Comparison of ENCODE assay signal across 8 cellular contexts in genomic region chr3:184360834-184361531, GRCh38. TPM values are rescaled to one million over a fixed set of nuclear protein-coding genes. Genes with fewer than 3 reads are reported as not detected.
DNase-seq lines count a peak whose midpoint lies in the region; ATAC-seq and TF ChIP-seq lines count a peak whose summit lies in the region.

No MANE protein-coding gene starts in this region.

- H3K27ac Mint-ChIP-seq in T-helper 17 cell: no peak overlapping the region

- no peaks in the 10 kb centered on the region for H3K36me3 Mint-ChIP-seq in T-helper 17 cell (ENCODE audit: low read depth)

- H3K4me1 ChIP-seq in left ventricle myocardium inferior: peaks cover 47% of the 10 kb centered on the region

- H3K4me1 Mint-ChIP-seq in T-helper 17 cell: peaks cover 31% of the 10 kb centered on the region

- no peak for DNase-seq in AG10803 (ENCODE audit: low read depth)
- no peak for DNase-seq in T-helper 17 cell
- no peak for DNase-seq in left ventricle myocardium inferior
- no peak for DNase-seq in glomerular visceral epithelial cell (ENCODE audit: extremely low spot score)

- H3K4me3 ChIP-seq in AG10803 (ENCODE audit: low read length): peak overlapping the region; percentile 78
- H3K4me3 ChIP-seq in left ventricle myocardium inferior: peak overlapping the region; percentile 97
- peak overlapping the region; percentile 63 to 91 (median 81) for H3K4me3 ChIP-seq in skin epidermis

- intact Hi-C loops in left ventricle myocardium inferior (cut with micrococcal nuclease): no loop called here

- no peaks in the 10 kb centered on the region for H3K27me3 Mint-ChIP-seq in T-helper 17 cell

- peak overlapping the region; percentile 90 for H3K4me3 Mint-ChIP-seq in T-helper 17 cell

- H3K36me3 ChIP-seq in left ventricle myocardium inferior: peaks cover 15% of the 10 kb centered on the region

- no peaks in the 10 kb centered on the region for H3K9me3 ChIP-seq in T-helper 17 cell (ENCODE audit: control insufficient read depth, low read length, poor library complexity, severe bottlenecking)
- H3K9me3 ChIP-seq in left ventricle myocardium inferior (replicated peaks): no peaks in the 10 kb centered on the region

- H3K27ac ChIP-seq in left ventricle myocardium inferior (replicated peaks): peak overlapping the region; percentile 100
- peak overlapping the region in 20 of 21 experiments; percentile 47 to 99 (median 98) for H3K27ac ChIP-seq in skin epidermis

- H3K27me3 ChIP-seq in left ventricle myocardium inferior (ENCODE audit: low read depth): no peaks in the 10 kb centered on the region

- ATAC-seq in GM21528 (IDR thresholded peaks at IDR 0.05; ENCODE audit: low FRiP score, unreplicated experiment) (peak; percentile 1), T-helper 17 cell (no peak), GM21825 (IDR thresholded peaks at IDR 0.05; ENCODE audit: unreplicated experiment) (no peak), HG03354 (IDR thresholded peaks at IDR 0.05; ENCODE audit: poor library complexity, severe bottlenecking, unreplicated experiment) (no peak)

- TF ChIP-seq CTCF in AG10803 (conservative IDR thresholded peaks at IDR 0.05; ENCODE audit: low read length): no peak
- no peak for TF ChIP-seq CTCF in left ventricle myocardium inferior (IDR thresholded peaks at IDR 0.05; ENCODE audit: borderline replicate concordance)

RNA-seq across cellular contexts. Expression of gene CLCN2, which starts 0.4 kb away (rescaled TPM):
- total RNA-seq in T-helper 17 cell: 1 to 10 TPM; 4.6 TPM
- 1.7 TPM for total RNA-seq in left ventricle myocardium inferior

RNA-seq across cellular contexts. Expression of gene POLR2H, which starts 0.5 kb away (rescaled TPM):
- total RNA-seq in T-helper 17 cell (10 to 100 TPM; 28.6 to 38.3 TPM), left ventricle myocardium inferior (24.3 TPM)

RNA-seq across cellular contexts. Expression of gene THPO, which starts 17.0 kb away (rescaled TPM):
- not detected for total RNA-seq in T-helper 17 cell
- 0.11 TPM for total RNA-seq in left ventricle myocardium inferior

RNA-seq across cellular contexts. Expression of gene CHRD, which starts 18.9 kb away (rescaled TPM):
- total RNA-seq in T-helper 17 cell (not detected), left ventricle myocardium inferior (6.5 TPM)

RNA-seq across cellular contexts. Expression of gene FAM131A, which starts 23.6 kb away (rescaled TPM):
- total RNA-seq in T-helper 17 cell: 10 to 100 TPM in 1 of 2 donors, 1 to 10 TPM in 1; 7.9 to 10.9 TPM
- 30.2 TPM for total RNA-seq in left ventricle myocardium inferior
